In genomic region chr5:113846941-113847340, GRCh38 we compare ENCODE assay signal across 18 cellular contexts.
"Had no signal": no experiment of that assay in that cellular context is flagged by ENCODE, and none has a peak within 500 bp of the region (broad histone marks: within the 10 kb centered on the region; RNA-seq: fewer than 3 reads in every experiment).

No MANE protein-coding gene starts in this region.

- H3K4me3 ChIP-seq: ascending aorta, breast epithelium, mucosa of descending colon, tibial artery had no signal

- H3K27me3 ChIP-seq: ascending aorta, breast epithelium, tibial artery had no signal

- ATAC-seq: activated CD8-positive, alpha-beta memory T cell treated with anti-CD3 and anti-CD28 coated beads, Interleukin-2, amount 10 ng/mL, durations not matched to agents 7 days and 5 days; effector memory CD8-positive, alpha-beta T cell; left lobe of liver; mucosa of descending colon; naive thymus-derived CD4-positive, alpha-beta T cell; stimulated activated naive B cell treated with anti-CD40 and anti-IgM and Interleukin-4, amounts not matched to agents 10 μg/mL and 1 μg/mL and 100 μg/mL, for 72 hours had no signal

- H3K27ac ChIP-seq: ascending aorta, breast epithelium, tibial artery had no signal

- H3K4me1 ChIP-seq: ascending aorta, breast epithelium, tibial artery had no signal

- H3K36me3 ChIP-seq: ascending aorta, breast epithelium, tibial artery had no signal

- H3K9me3 ChIP-seq: ascending aorta, breast epithelium, mucosa of descending colon, tibial artery had no signal

- DNase-seq: activated CD4-positive, alpha-beta T cell treated with anti-CD3 and anti-CD28 coated beads for 1 hour; activated CD4-positive, alpha-beta T cell treated with anti-CD3 and anti-CD28 coated beads, Interleukin-2, amount 50 U/mL, for 48 hours; activated CD8-positive, alpha-beta memory T cell treated with anti-CD3 and anti-CD28 coated beads, Interleukin-2, amount 10 ng/mL, durations not matched to agents 7 days and 5 days; activated naive CD4-positive, alpha-beta T cell treated with anti-CD3 and anti-CD28 coated beads for 36 hours; activated T-cell treated with anti-CD3 and anti-CD28 coated beads, Interleukin-2, amount 50 U/mL, for 1 hour; dermis blood vessel endothelial cell; effector memory CD8-positive, alpha-beta T cell; head of caudate nucleus; mammary epithelial cell; mucosa of descending colon; naive thymus-derived CD4-positive, alpha-beta T cell; posterior cingulate gyrus; stimulated activated CD4-positive, alpha-beta T cell treated with anti-CD3 and anti-CD28 coated beads, Interleukin-2, amount 100 ng/mL, for 48 hours; stimulated activated naive B cell treated with anti-CD40 and anti-IgM and Interleukin-4, amounts not matched to agents 10 μg/mL and 1 μg/mL and 100 μg/mL, for 72 hours; tibial artery had no signal
